In genomic region chr15:62912808-62913207, GRCh38 we compare ENCODE assay signal across 17 cellular contexts.
DNase-seq lines count a peak whose midpoint lies in the region; ATAC-seq, FAIRE-seq and TF ChIP-seq lines count a peak whose summit lies in the region.
"Had no signal": no experiment of that assay in that cellular context is flagged by ENCODE, and none has a peak within 500 bp of the region (broad histone marks: within the 10 kb centered on the region; RNA-seq: fewer than 3 reads in every experiment).

No MANE protein-coding gene starts in this region.

- TF ChIP-seq CTCF in HCT116 (IDR thresholded peaks at IDR 0.05 in 2 of 3, conservative IDR thresholded peaks at IDR 0.05 in 1 of 3; ENCODE audit: borderline replicate concordance in 1 of 3, insufficient read depth in 1 of 3, low read depth in 2 of 3, low read length in 2 of 3) (no peak), SK-N-SH (IDR thresholded peaks at IDR 0.05) (peak; percentile 24; the same call in 1 of the 2 replicates), pancreas (IDR thresholded peaks at IDR 0.05) (no peak), D721Med (IDR thresholded peaks at IDR 0.05; ENCODE audit: insufficient read depth, missing control alignments) (no peak)

- no peak overlapping the region for H3K4me3 Mint-ChIP-seq in activated naive CD4-positive, alpha-beta T cell treated with anti-CD3 and anti-CD28 coated beads, Interleukin-2, amount 10 ng/mL, durations not matched to agents 7 days and 5 days
- H3K4me3 Mint-ChIP-seq: activated CD4-positive, alpha-beta T cell treated with anti-CD3 and anti-CD28 coated beads for 36 hours; B cell; naive B cell; T-helper 17 cell had no signal

- no peaks in the 10 kb centered on the region for H3K36me3 Mint-ChIP-seq in activated naive CD4-positive, alpha-beta T cell treated with anti-CD3 and anti-CD28 coated beads, Interleukin-2, amount 10 ng/mL, durations not matched to agents 7 days and 5 days
- H3K36me3 Mint-ChIP-seq: naive B cell had no signal

- H2AFZ ChIP-seq in HCT116 (ENCODE audit: low read depth, low read length, poor library complexity, severe bottlenecking) (no peak overlapping the region), SK-N-SH (ENCODE audit: low read depth) (peak overlapping the region; percentile 32; the same call in 1 of the 2 replicates)

- FAIRE-seq in pancreas (lab: Jason Lieb, UNC), result no peak
- FAIRE-seq in D721Med (lab: Jason Lieb, UNC), result no peak
- FAIRE-seq: RCC 7860 had no signal

- TF ChIP-seq POLR2A in HCT116 (IDR thresholded peaks at IDR 0.05; ENCODE audit: borderline replicate concordance, extremely low read depth, insufficient read depth, insufficient read length), result no peak

- no peak overlapping the region for H3K9ac ChIP-seq in HCT116 (ENCODE audit: low read length)
- no peak overlapping the region for H3K9ac ChIP-seq in SK-N-SH

- H3K9me2 ChIP-seq in HCT116 (ENCODE audit: insufficient read depth) (no peaks in the 10 kb centered on the region), SK-N-SH (no peaks in the 10 kb centered on the region)

- H3K27ac Mint-ChIP-seq in activated naive CD4-positive, alpha-beta T cell treated with anti-CD3 and anti-CD28 coated beads, Interleukin-2, amount 10 ng/mL, durations not matched to agents 7 days and 5 days, result no peak overlapping the region
- H3K27ac Mint-ChIP-seq: activated CD4-positive, alpha-beta T cell treated with anti-CD3 and anti-CD28 coated beads for 36 hours; B cell; naive B cell; T-helper 17 cell had no signal

- TF ChIP-seq EP300 in SK-N-SH (IDR thresholded peaks at IDR 0.05; ENCODE audit: borderline replicate concordance in 1 of 2, low read depth in 1 of 2, low read length in 1 of 2), result no peak

- H3F3A ChIP-seq in SK-N-SH (replicated peaks; ENCODE audit: insufficient read depth), result no peaks in the 10 kb centered on the region

- 0 out of 2 replicates have a peak, but pooled peaks have one; percentile 38 for ATAC-seq in HCT116
- peak; percentile 44 to 59 for ATAC-seq in left cardiac atrium
- peak; percentile 51 to 77 (median 72) for ATAC-seq in pancreas
- ATAC-seq in HG03520 (IDR thresholded peaks at IDR 0.05; ENCODE audit: unreplicated experiment), result no peak
- ATAC-seq: activated CD4-positive, alpha-beta T cell treated with anti-CD3 and anti-CD28 coated beads for 36 hours; T-helper 17 cell had no signal

- no peaks in the 10 kb centered on the region for H3K9me3 Mint-ChIP-seq in activated naive CD4-positive, alpha-beta T cell treated with anti-CD3 and anti-CD28 coated beads, Interleukin-2, amount 10 ng/mL, durations not matched to agents 7 days and 5 days
- H3K9me3 Mint-ChIP-seq: naive B cell had no signal

- H3K4me2 ChIP-seq in HCT116 (ENCODE audit: low read length) (no peak overlapping the region), SK-N-SH (no peak overlapping the region)

- H3K27me3 ChIP-seq in HCT116 (ENCODE audit: insufficient read depth, low read length) (no peaks in the 10 kb centered on the region), SK-N-SH (ENCODE audit: insufficient read depth) (no peaks in the 10 kb centered on the region), pancreas (no peaks in the 10 kb centered on the region)
- H3K27me3 ChIP-seq: tibial nerve had no signal

- H3K4me3 ChIP-seq in HCT116 (replicated peaks in 1 of 2; ENCODE audit: low read depth in 1 of 2, low read length in 2 of 2) (no peak overlapping the region), SK-N-SH (ENCODE audit: low read depth in 2 of 2, low read length in 1 of 2) (no peak overlapping the region), pancreas (no peak overlapping the region)
- H3K4me3 ChIP-seq: tibial nerve had no signal

- peaks cover 0 to 4% of the 10 kb centered on the region in 2 experiments; a peak in 1 of 4 replicates for H3K4me1 ChIP-seq in HCT116 (ENCODE audit: control insufficient read depth in 1 of 2, insufficient read depth in 2 of 2, low read length in 2 of 2)
- H3K4me1 ChIP-seq in SK-N-SH (ENCODE audit: control insufficient read depth in 1 of 2, insufficient read depth in 2 of 2, low read depth in 1 of 2, low read length in 1 of 2), result peaks cover 8 to 10% of the 10 kb centered on the region in 2 experiments; a peak in 2 of 4 replicates
- H3K4me1 ChIP-seq in pancreas, result peaks cover 0 to 19% (median 0%) of the 10 kb centered on the region in 3 donors

- H3K27me3 Mint-ChIP-seq in activated naive CD4-positive, alpha-beta T cell treated with anti-CD3 and anti-CD28 coated beads, Interleukin-2, amount 10 ng/mL, durations not matched to agents 7 days and 5 days, result peaks cover 8% of the 10 kb centered on the region

- no TSS peak for BruUV-seq in HCT116 (replicated peaks; lab: Mats Ljungman, UMichigan)

- DNase-seq in HCT116 (ENCODE audit: low read depth, low spot score), result no peak
- no peak for DNase-seq in SK-N-SH
- DNase-seq in left cardiac atrium, result no peak
- DNase-seq in pancreas, result no peak
- DNase-seq in LoVo (ENCODE audit: low spot score), result no peak
- no peak for DNase-seq in D721Med (ENCODE audit: insufficient read length, low spot score)
- no peak for DNase-seq in activated naive CD4-positive, alpha-beta T cell treated with anti-CD3 and anti-CD28 coated beads, Interleukin-2, amount 10 ng/mL, durations not matched to agents 7 days and 5 days
- DNase-seq: activated CD4-positive, alpha-beta T cell treated with anti-CD3 and anti-CD28 coated beads for 36 hours; activated T-cell treated with anti-CD3 and anti-CD28 coated beads for 4 hours; naive B cell; NCI-H524 treated with DMSO at 0.1 percent for 48 hours; stimulated activated CD4-positive, alpha-beta T cell treated with anti-CD3 and anti-CD28 coated beads, Interleukin-2, amount 100 ng/mL, for 48 hours; T-helper 17 cell had no signal

- CTCF ChIA-PET in HCT116 (lab: Charles Lee), result no interaction called here
- CTCF ChIA-PET in SK-N-SH (lab: Yijun Ruan, JAX), result interaction anchor here (1.1 to 1.6 kb wide), 3 partner anchors 10 to 135 kb away, joined by 3 to 6 read pairs (median 4); no protein-coding TSS in a partner anchor
- CTCF ChIA-PET in activated naive CD4-positive, alpha-beta T cell treated with anti-CD3 and anti-CD28 coated beads, Interleukin-2, amount 10 ng/mL, durations not matched to agents 7 days and 5 days (lab: Charles Lee), result no interaction called here

- no peak for TF ChIP-seq RAD21 in HCT116 (IDR thresholded peaks at IDR 0.05; ENCODE audit: low read depth)
- no peak for TF ChIP-seq RAD21 in SK-N-SH (IDR thresholded peaks at IDR 0.05; ENCODE audit: low read length)

- H3K27ac ChIP-seq in HCT116 (ENCODE audit: low read depth, low read length) (no peak overlapping the region), SK-N-SH (ENCODE audit: low read depth in 2 of 2, low read length in 1 of 2) (0 out of 4 replicates have a peak overlapping the region, but pooled peaks of 1 of the 2 experiments have one; percentile 19), pancreas (no peak overlapping the region)
- H3K27ac ChIP-seq: tibial nerve had no signal

- H4K20me1 ChIP-seq in HCT116 (ENCODE audit: insufficient read depth) (no peaks in the 10 kb centered on the region), SK-N-SH (ENCODE audit: insufficient read depth) (no peaks in the 10 kb centered on the region)

- intact Hi-C loops in HCT116 (cut with micrococcal nuclease) (no loop called here), left cardiac atrium (cut with DNase I) (no loop called here), pancreas (cut with DNase I) (no loop called here)

- no peaks in the 10 kb centered on the region for H3K4me1 Mint-ChIP-seq in activated naive CD4-positive, alpha-beta T cell treated with anti-CD3 and anti-CD28 coated beads, Interleukin-2, amount 10 ng/mL, durations not matched to agents 7 days and 5 days
- H3K4me1 Mint-ChIP-seq: activated CD4-positive, alpha-beta T cell treated with anti-CD3 and anti-CD28 coated beads for 36 hours; B cell; naive B cell; T-helper 17 cell had no signal

- POLR2A ChIA-PET in HCT116 (lab: Charles Lee), result no interaction called here
- POLR2A ChIA-PET in SK-N-SH (lab: Yijun Ruan, JAX), result no interaction called here

- H3K79me2 ChIP-seq in HCT116 (ENCODE audit: insufficient read depth, low read length) (no peaks in the 10 kb centered on the region), SK-N-SH (ENCODE audit: insufficient read depth) (no peaks in the 10 kb centered on the region)

- 75% methylated on average over 5 of the region's 5 CpGs for WGBS in SK-N-SH (ENCODE audit: low lambda C conversion rate)
- WGBS in pancreas, 2 donors, result 44 to 46% methylated on average over 5 of the region's 5 CpGs

- no peaks in the 10 kb centered on the region for H3K36me3 ChIP-seq in HCT116 (ENCODE audit: control insufficient read depth in 1 of 2, insufficient read depth in 2 of 2, low read length in 2 of 2)
- H3K36me3 ChIP-seq in SK-N-SH (replicated peaks in 1 of 2; ENCODE audit: control insufficient read depth in 1 of 2, insufficient read depth in 2 of 2, low read length in 1 of 2), result no peaks in the 10 kb centered on the region
- no peaks in the 10 kb centered on the region for H3K36me3 ChIP-seq in pancreas
- H3K36me3 ChIP-seq: tibial nerve had no signal

- H3K9me3 ChIP-seq in HCT116 (ENCODE audit: control insufficient read depth in 1 of 2, insufficient read depth in 1 of 2, low read depth in 1 of 2, low read length in 2 of 2) (no peaks in the 10 kb centered on the region), SK-N-SH (no peaks in the 10 kb centered on the region), pancreas (no peaks in the 10 kb centered on the region)
- H3K9me3 ChIP-seq: tibial nerve had no signal

- RAD21 ChIA-PET in HCT116 (lab: Charles Lee; ENCODE audit: low non-redundant PET in 1 of 2, low total read pairs in 2 of 2, uncharacterized antibody in 2 of 2, unreplicated experiment in 2 of 2), result no interaction called here

TF ChIP-seq in HCT116, 20 proteins besides CTCF, POLR2A, EP300 and RAD21 (continues in another document):
- TF ChIP-seq YY1 (IDR thresholded peaks at IDR 0.05; ENCODE audit: extremely low read depth, insufficient replicate concordance, low read depth, low read length), result no peak

TF ChIP-seq in SK-N-SH, 30 proteins besides CTCF, POLR2A, EP300 and RAD21:
- TF ChIP-seq CHD2 (IDR thresholded peaks at IDR 0.05; ENCODE audit: low read length, partially characterized antibody) (peak; percentile 19), MXI1 (IDR thresholded peaks at IDR 0.05; ENCODE audit: low read depth, low read length) (no peak)

Comparison
In these comparisons a context has a peak if more than half of its experiments do, and no peak if none do; other contexts are left out.
1. Of the 11 proteins assayed by ChIP-seq in both SK-N-SH and HCT116: peak only in SK-N-SH: CTCF; only in HCT116: none; in both: none; in neither: 10.